ENCODE assay signal across 15 cellular contexts in the genomic region with DNA sequence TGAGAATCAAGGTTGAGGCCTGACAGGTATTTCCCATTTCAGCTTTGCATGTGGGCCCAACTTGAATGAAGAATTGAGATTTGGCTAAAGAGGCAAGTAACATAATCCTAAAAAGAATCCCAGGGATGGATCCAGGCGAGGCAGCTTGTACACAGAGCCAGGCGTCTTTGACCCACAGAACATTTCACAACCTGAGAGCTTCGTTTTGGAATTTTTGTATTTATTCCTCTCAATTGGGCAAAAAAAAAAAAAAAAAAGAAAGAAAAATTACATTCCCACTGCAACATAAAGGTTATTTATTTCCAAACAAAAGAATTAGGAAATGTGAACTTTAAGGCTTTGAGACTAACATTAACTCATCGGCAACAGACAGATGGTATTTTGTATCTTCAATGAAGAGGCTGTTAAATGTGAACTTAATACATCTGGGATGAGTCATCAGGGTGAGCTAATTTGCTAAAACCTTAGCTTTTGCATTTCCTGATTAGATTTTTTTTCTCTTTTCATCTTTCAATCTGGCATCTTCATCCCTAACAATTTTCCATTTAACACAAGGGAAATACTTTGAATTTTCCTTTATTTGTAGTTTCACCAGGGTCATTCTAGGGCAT.
DNase-seq lines count a peak whose midpoint lies in the region; ATAC-seq and TF ChIP-seq lines count a peak whose summit lies in the region.
"Had no signal": no experiment of that assay in that cellular context is flagged by ENCODE, and none has a peak within 500 bp of the region (broad histone marks: within the 10 kb centered on the region; RNA-seq: fewer than 3 reads in every experiment).

No MANE protein-coding gene starts in this region.

- no peaks in the 10 kb centered on the region for H3K36me3 ChIP-seq in subcutaneous abdominal adipose tissue (ENCODE audit: control insufficient read depth in 5 of 5, insufficient read depth in 5 of 5, low read length in 5 of 5)

- peak overlapping the region; percentile 87 for H3K27ac ChIP-seq in subcutaneous abdominal adipose tissue (ENCODE audit: low read depth, low read length)
- H3K27ac ChIP-seq: 22Rv1, epithelial cell of prostate, parathyroid adenoma had no signal

- H3K9me3 ChIP-seq in subcutaneous abdominal adipose tissue (ENCODE audit: control insufficient read depth in 5 of 5, low read length in 5 of 5): no peaks in the 10 kb centered on the region

- H3K4me1 ChIP-seq in subcutaneous abdominal adipose tissue (ENCODE audit: control insufficient read depth in 5 of 5, insufficient read depth in 5 of 5, low read length in 5 of 5): peaks cover 0 to 26% (median 17%) of the 10 kb centered on the region in 5 donors
- H3K4me1 ChIP-seq: parathyroid adenoma had no signal

- no peak overlapping the region for H3K9ac ChIP-seq in subcutaneous abdominal adipose tissue (ENCODE audit: low read length in 5 of 5)
- H3K9ac ChIP-seq: parathyroid adenoma had no signal

- peak; percentile 45 for DNase-seq in DMS53 (lab: John Stamatoyannopoulos, UW)
- DNase-seq in DMS53 treated with DMSO at 0.1 percent for 48 hours (lab: John Stamatoyannopoulos, UW; ENCODE audit: unreplicated experiment): no peak
- peak; percentile 41 for DNase-seq in SK-MEL-5 (ENCODE audit: low read depth, low spot score)
- DNase-seq in foreskin fibroblast: peak; percentile 56 to 75
- DNase-seq in activated naive CD4-positive, alpha-beta T cell treated with anti-CD3 and anti-CD28 coated beads, Interleukin-2, amount 50 U/mL, for 16 hours: no peak
- no peak for DNase-seq in SIG-M5 treated with dmso at 0.1 percent for 504 hours (lab: John Stamatoyannopoulos, UW; ENCODE audit: unreplicated experiment)
- DNase-seq: activated CD8-positive, alpha-beta T cell treated with anti-CD3 and anti-CD28 coated beads for 36 hours; left colon; NCI-H774 had no signal

- no peak overlapping the region for H3K4me3 ChIP-seq in foreskin fibroblast (ENCODE audit: low read depth in 1 of 2, low read length in 2 of 2)
- H3K4me3 ChIP-seq in subcutaneous abdominal adipose tissue (ENCODE audit: low read depth in 1 of 5, low read length in 5 of 5): no peak overlapping the region

- TF ChIP-seq CTCF in foreskin fibroblast (IDR thresholded peaks at IDR 0.05; ENCODE audit: low read depth, low read length): no peak

- ATAC-seq in GM19467 (IDR thresholded peaks at IDR 0.05; ENCODE audit: unreplicated experiment): no peak
- ATAC-seq: activated CD8-positive, alpha-beta T cell treated with anti-CD3 and anti-CD28 coated beads for 36 hours; HCT116; left colon had no signal

- in situ Hi-C loops in SK-MEL-5 (cut with HindIII; ENCODE audit: low pct_unique_long_range_greater_than_20kb, low sequenced_read_pairs): no loop called here

- no peaks in the 10 kb centered on the region for H3K27me3 ChIP-seq in subcutaneous abdominal adipose tissue (ENCODE audit: control insufficient read depth in 5 of 5, insufficient read depth in 4 of 5, low read length in 5 of 5)

Comparison
In these comparisons a context has a peak if more than half of its experiments do, and no peak if none do; other contexts are left out.
1. DNase-seq: peak in DMS53 (single experiment), SK-MEL-5 (single experiment) and foreskin fibroblast (2 of 2); none in DMS53 treated with DMSO at 0.1 percent for 48 hours (single experiment), activated naive CD4-positive, alpha-beta T cell treated with anti-CD3 and anti-CD28 coated beads, Interleukin-2, amount 50 U/mL, for 16 hours (single experiment) and SIG-M5 treated with dmso at 0.1 percent for 504 hours (single experiment).